Comparison of ENCODE assay signal across 1 cellular context in genomic region chr7:73647725-73648592, GRCh38.
TF ChIP-seq lines count a peak whose summit lies in the region.

No MANE protein-coding gene starts in this region.

TF ChIP-seq in HepG2, 621 proteins besides CTCF, POLR2A, EP300 and RAD21 (continued from another document and continues in another):
- TF ChIP-seq AHDC1 (CRISPR knock-in tag; IDR thresholded peaks at IDR 0.05; ENCODE audit: borderline replicate concordance) (no peak), NR3C1 (CRISPR knock-in tag; IDR thresholded peaks at IDR 0.05) (no peak), IRF2 (CRISPR knock-in tag; IDR thresholded peaks at IDR 0.05) (0 out of 2 replicates have a peak, but pooled peaks have one; percentile 27), ZNF383 (CRISPR knock-in tag; IDR thresholded peaks at IDR 0.05; ENCODE audit: borderline replicate concordance) (no peak), KLF9 (CRISPR knock-in tag; IDR thresholded peaks at IDR 0.05; ENCODE audit: low read depth) (no peak), ZNF235 (CRISPR knock-in tag; IDR thresholded peaks at IDR 0.05; ENCODE audit: borderline replicate concordance) (peak; percentile 31; the same call in 1 of the 2 replicates), MEIS2 (CRISPR knock-in tag; IDR thresholded peaks at IDR 0.05) (0 out of 2 replicates have a peak, but pooled peaks have one; percentile 46), ZNF280B (CRISPR knock-in tag; IDR thresholded peaks at IDR 0.05; ENCODE audit: borderline replicate concordance) (no peak), MYC (CRISPR knock-in tag; IDR thresholded peaks at IDR 0.05; ENCODE audit: borderline replicate concordance) (peak; percentile 95), THAP11 (CRISPR knock-in tag; IDR thresholded peaks at IDR 0.05) (peak; percentile 62; the same call in 1 of the 2 replicates), MIER2 (CRISPR knock-in tag; IDR thresholded peaks at IDR 0.05) (no peak; the same call in 1 of the 2 replicates), BRD4 (CRISPR knock-in tag; IDR thresholded peaks at IDR 0.05) (peak; percentile 80), SKIL (CRISPR knock-in tag; IDR thresholded peaks at IDR 0.05; ENCODE audit: borderline replicate concordance) (no peak), NR2F2 (IDR thresholded peaks at IDR 0.05; ENCODE audit: borderline replicate concordance, low read depth) (peak; percentile 50; the same call in 1 of the 2 replicates), ZNF768 (CRISPR knock-in tag; IDR thresholded peaks at IDR 0.05) (no peak), MAFK (conservative IDR thresholded peaks at IDR 0.05 in 1 of 2, IDR thresholded peaks at IDR 0.05 in 1 of 2; ENCODE audit: low read length in 2 of 2) (no peak), ZNF441 (CRISPR knock-in tag; IDR thresholded peaks at IDR 0.05; ENCODE audit: borderline replicate concordance) (no peak), NR2F6 (IDR thresholded peaks at IDR 0.05) (peak; percentile 55), NR2F6 (CRISPR knock-in tag; IDR thresholded peaks at IDR 0.05) (peak; percentile 83), ZNF766 (CRISPR knock-in tag; IDR thresholded peaks at IDR 0.05; ENCODE audit: borderline replicate concordance) (peak; percentile 86; the same call in 1 of the 2 replicates), ZNF841 (CRISPR knock-in tag; IDR thresholded peaks at IDR 0.05; ENCODE audit: borderline replicate concordance) (no peak), ZMAT5 (CRISPR knock-in tag; IDR thresholded peaks at IDR 0.05; ENCODE audit: borderline replicate concordance, low read depth) (no peak), ZNF234 (CRISPR knock-in tag; conservative IDR thresholded peaks at IDR 0.05) (no peak), KAT2B (IDR thresholded peaks at IDR 0.05; ENCODE audit: borderline replicate concordance, low read depth, low read length) (no peak), ZNF468 (CRISPR knock-in tag; IDR thresholded peaks at IDR 0.05) (no peak), ZBTB37 (CRISPR knock-in tag; IDR thresholded peaks at IDR 0.05) (no peak), DPF2 (CRISPR knock-in tag; IDR thresholded peaks at IDR 0.05; ENCODE audit: borderline replicate concordance, low read depth) (peak; percentile 10; the same call in 1 of the 2 replicates), HOMEZ (CRISPR knock-in tag; IDR thresholded peaks at IDR 0.05; ENCODE audit: low read depth) (no peak), ZNF761 (CRISPR knock-in tag; conservative IDR thresholded peaks at IDR 0.05) (0 out of 2 replicates have a peak, but pooled peaks have one; percentile 30), ATF6 (CRISPR knock-in tag; conservative IDR thresholded peaks at IDR 0.05) (no peak), ZNF83 (CRISPR knock-in tag; IDR thresholded peaks at IDR 0.05; ENCODE audit: borderline replicate concordance) (no peak), ZNF883 (CRISPR knock-in tag; IDR thresholded peaks at IDR 0.05; ENCODE audit: not compliant biosample characterization) (peak; percentile 68), ZNF569 (CRISPR knock-in tag; IDR thresholded peaks at IDR 0.05; ENCODE audit: borderline replicate concordance) (no peak), ZNF225 (CRISPR knock-in tag; IDR thresholded peaks at IDR 0.05) (no peak), GATAD2A (CRISPR knock-in tag; IDR thresholded peaks at IDR 0.05) (0 out of 2 replicates have a peak, but pooled peaks have one; percentile 15), ZMYM2 (CRISPR knock-in tag; IDR thresholded peaks at IDR 0.05) (no peak), FOXA1 (IDR thresholded peaks at IDR 0.05) (no peak), FOXA1 (CRISPR knock-in tag; IDR thresholded peaks at IDR 0.05) (no peak), ZNF749 (CRISPR knock-in tag; IDR thresholded peaks at IDR 0.05; ENCODE audit: borderline replicate concordance) (no peak), WIZ (CRISPR knock-in tag; IDR thresholded peaks at IDR 0.05) (no peak), BRF2 (CRISPR knock-in tag; IDR thresholded peaks at IDR 0.05) (no peak), RBFOX2 (IDR thresholded peaks at IDR 0.05; ENCODE audit: low read depth, low read length) (peak; percentile 78), PPARG (CRISPR knock-in tag; conservative IDR thresholded peaks at IDR 0.05) (peak; percentile 89), NFE2L2 (IDR thresholded peaks at IDR 0.05; ENCODE audit: low read length) (no peak), ZNF550 (CRISPR knock-in tag; IDR thresholded peaks at IDR 0.05; ENCODE audit: borderline replicate concordance) (no peak), THYN1 (CRISPR knock-in tag; IDR thresholded peaks at IDR 0.05; ENCODE audit: borderline replicate concordance, low read depth) (no peak), ZNF776 (CRISPR knock-in tag; IDR thresholded peaks at IDR 0.05) (peak; percentile 25; the same call in 1 of the 2 replicates), ZNF770 (CRISPR knock-in tag; IDR thresholded peaks at IDR 0.05) (peak; percentile 71), NONO (IDR thresholded peaks at IDR 0.05) (no peak), NONO (CRISPR knock-in tag; conservative IDR thresholded peaks at IDR 0.05) (peak; percentile 78; the same call in 1 of the 2 replicates), ZC3H13 (CRISPR knock-in tag; IDR thresholded peaks at IDR 0.05) (0 out of 2 replicates have a peak, but pooled peaks have one; percentile 20), ZNF354B (CRISPR knock-in tag; IDR thresholded peaks at IDR 0.05) (no peak)
